Comparison of ENCODE assay signal across 13 cellular contexts in the genomic region with DNA sequence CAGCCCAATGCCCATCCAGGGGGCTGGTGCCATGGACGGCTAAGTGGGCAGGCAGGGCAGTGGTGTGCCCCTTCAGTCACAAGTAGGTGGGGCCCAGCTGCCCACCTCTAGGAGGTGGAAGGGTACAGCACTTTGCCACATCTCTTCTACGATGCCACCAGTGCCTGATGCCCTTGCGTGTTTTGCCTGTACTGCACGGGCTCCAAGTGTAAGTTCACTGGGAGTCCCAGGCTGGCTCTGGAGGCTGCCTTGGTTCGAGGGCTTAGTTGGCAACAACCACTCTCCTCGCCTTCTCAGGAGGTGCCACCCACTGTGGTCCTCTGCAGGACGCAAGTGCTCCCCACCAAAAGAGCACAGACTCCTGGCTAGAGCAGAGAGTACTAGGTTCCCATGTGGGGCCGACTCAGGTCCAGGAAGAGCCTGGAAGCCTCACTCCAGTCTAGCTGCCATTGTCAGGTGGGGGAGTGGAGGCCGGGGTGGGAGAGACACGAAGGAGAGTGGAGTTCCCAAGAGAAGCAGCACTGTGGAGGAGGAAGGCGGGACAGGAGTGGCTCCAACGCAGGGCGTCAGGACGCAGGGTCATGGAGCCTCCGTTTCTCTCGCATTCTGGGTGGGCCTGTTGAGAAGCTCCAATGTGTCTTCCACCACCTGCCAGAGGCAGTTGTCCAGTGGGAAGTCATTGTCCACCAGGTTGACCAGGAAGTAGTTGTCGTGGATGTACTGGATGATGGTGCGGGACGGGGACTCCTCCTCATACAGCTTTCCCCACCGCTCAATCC. TPM values are rescaled to one million over a fixed set of nuclear protein-coding genes. Genes with fewer than 3 reads are reported as not detected.
DNase-seq lines count a peak whose midpoint lies in the region; FAIRE-seq and TF ChIP-seq lines count a peak whose summit lies in the region.
"Had no signal": no experiment of that assay in that cellular context is flagged by ENCODE, and none has a peak within 500 bp of the region (broad histone marks: within the 10 kb centered on the region; RNA-seq: fewer than 3 reads in every experiment).

No MANE protein-coding gene starts in this region.

- TF ChIP-seq CTCF in ascending aorta (IDR thresholded peaks at IDR 0.05): no peak
- no peak for TF ChIP-seq CTCF in kidney (IDR thresholded peaks at IDR 0.05; ENCODE audit: borderline replicate concordance, extremely low read depth, insufficient read depth)
- no peak for TF ChIP-seq CTCF in D721Med (IDR thresholded peaks at IDR 0.05; ENCODE audit: insufficient read depth, missing control alignments)

- FAIRE-seq in kidney (lab: Jason Lieb, UNC) (no peak), D721Med (lab: Jason Lieb, UNC) (no peak)

- peak overlapping the region; percentile 50 for H3K4me2 ChIP-seq in BLaER1

- DNase-seq in ascending aorta (ENCODE audit: low spot score in 2 of 2) (no peak), kidney (no peak), NCI-H345 (lab: John Stamatoyannopoulos, UW) (no peak), NCI-H146 treated with DMSO at 0.1 percent for 48 hours (lab: John Stamatoyannopoulos, UW; ENCODE audit: unreplicated experiment) (no peak), D721Med (ENCODE audit: insufficient read length, low spot score) (no peak), NCI-H748 treated with DMSO at 0.1 percent for 48 hours (lab: John Stamatoyannopoulos, UW) (no peak)
- DNase-seq: activated CD4-positive, CD25-positive, alpha-beta regulatory T cell treated with anti-CD3 and anti-CD28 coated beads, Interleukin-2, amount 50 U/mL, for 72 hours; amniotic stem cell; foreskin melanocyte; NCI-H2081; stimulated activated CD4-positive, alpha-beta T cell treated with anti-CD3 and anti-CD28 coated beads, Interleukin-2, amount 100 ng/mL, for 48 hours had no signal

- H3K4me1 ChIP-seq in BLaER1: peaks cover 47% of the 10 kb centered on the region
- peaks cover 26 to 55% of the 10 kb centered on the region in 2 donors for H3K4me1 ChIP-seq in ascending aorta
- H3K4me1 ChIP-seq in kidney (ENCODE audit: control insufficient read depth in 1 of 2, insufficient read depth in 1 of 2, low read depth in 1 of 2, low read length in 2 of 2): peaks cover 36 to 44% of the 10 kb centered on the region in 2 donors

- H3K4me3 ChIP-seq in BLaER1: no peak overlapping the region
- no peak overlapping the region for H3K4me3 ChIP-seq in ascending aorta
- H3K4me3 ChIP-seq in kidney (ENCODE audit: low read length in 2 of 2): peak overlapping the region in 1 of 2 donors; percentile 8
- H3K4me3 ChIP-seq in skin epidermis: no peak overlapping the region

- H4K20me1 ChIP-seq in BLaER1: no peaks in the 10 kb centered on the region

- H3K27ac ChIP-seq in BLaER1 (peak overlapping the region; percentile 41), ascending aorta (peak overlapping the region; percentile 88 to 91), kidney (ENCODE audit: low read depth in 2 of 2, low read length in 2 of 2) (peak overlapping the region; percentile 94 to 97), skin epidermis (peak overlapping the region; percentile 6 to 98 (median 87))

- peaks cover 49% of the 10 kb centered on the region for H3K36me3 ChIP-seq in BLaER1
- peaks cover 20 to 30% of the 10 kb centered on the region in 2 donors for H3K36me3 ChIP-seq in ascending aorta
- peaks cover 6 to 48% of the 10 kb centered on the region in 2 donors for H3K36me3 ChIP-seq in kidney (ENCODE audit: control insufficient read depth in 1 of 2, insufficient read depth in 2 of 2, low read length in 2 of 2)

- intact Hi-C loops in ascending aorta (cut with DNase I) (loop anchor here (2.0 to 5.0 kb wide), 2 partner anchors 53 to 108 kb away; a partner anchor contains a TSS), kidney (cut with DNase I) (no loop called here)

- no peaks in the 10 kb centered on the region for H3K27me3 ChIP-seq in BLaER1
- H3K27me3 ChIP-seq in ascending aorta: no peaks in the 10 kb centered on the region

- 0 out of 2 replicates have a peak overlapping the region, but pooled peaks have one; percentile 30 for H3K9ac ChIP-seq in BLaER1
- H3K9ac ChIP-seq in kidney (ENCODE audit: low read length in 2 of 2): peak overlapping the region in 1 of 2 donors; percentile 62

- H3K9me3 ChIP-seq in BLaER1 (no peaks in the 10 kb centered on the region), ascending aorta (no peaks in the 10 kb centered on the region), kidney (ENCODE audit: control insufficient read depth in 1 of 2, low read length in 2 of 2) (no peaks in the 10 kb centered on the region)

RNA-seq across cellular contexts. Expression of a gene that starts 15.5 kb away (rescaled TPM):
- total RNA-seq in ascending aorta (48.4 TPM), kidney (65.5 TPM)
- polyA plus RNA-seq in kidney (ENCODE audit: insufficient read depth, low read depth, low replicate concordance): 10.6 TPM

RNA-seq across cellular contexts. Expression of a gene that starts 15.7 kb away (rescaled TPM):
- total RNA-seq in ascending aorta (18.6 TPM), kidney (26.0 TPM)
- polyA plus RNA-seq in kidney (ENCODE audit: insufficient read depth, low read depth, low replicate concordance): 7.1 TPM

RNA-seq across cellular contexts. Expression of a gene that starts 28.3 kb away (rescaled TPM):
- total RNA-seq in ascending aorta (not detected), kidney (4.2 TPM)
- polyA plus RNA-seq in kidney (ENCODE audit: insufficient read depth, low read depth, low replicate concordance): 1.9 TPM

RNA-seq across cellular contexts. Expression of a gene that starts 54.4 kb away (rescaled TPM):
- total RNA-seq in ascending aorta (95.6 TPM), kidney (66.1 TPM)
- 140 TPM for polyA plus RNA-seq in kidney (ENCODE audit: insufficient read depth, low read depth, low replicate concordance)

RNA-seq across cellular contexts. Expression of a gene that starts 57.3 kb away (rescaled TPM):
- total RNA-seq in ascending aorta (not detected), kidney (0.50 TPM)
- not detected for polyA plus RNA-seq in kidney (ENCODE audit: insufficient read depth, low read depth, low replicate concordance)

Comparison
In these comparisons a context has a peak if more than half of its experiments do, and no peak if none do; other contexts are left out.
1. H3K27ac ChIP-seq: peak in every context shown above with its lines; median percentile 96 in kidney; 90 in ascending aorta; 87 in skin epidermis; 41 in BLaER1.